In genomic region chr3:7879572-7879971, GRCh38 we compare ENCODE assay signal across 29 cellular contexts.
"Had no signal": no experiment of that assay in that cellular context is flagged by ENCODE, and none has a peak within 500 bp of the region (broad histone marks: within the 10 kb centered on the region; RNA-seq: fewer than 3 reads in every experiment).

No MANE protein-coding gene starts in this region.

- ATAC-seq: left colon; left lung; lower lobe of right lung; naive thymus-derived CD8-positive, alpha-beta T cell; pancreas; right cardiac atrium; sciatic nerve; stimulated activated naive B cell treated with anti-CD40 and anti-IgM and Interleukin-4, amounts not matched to agents 10 μg/mL and 1 μg/mL and 100 μg/mL, for 72 hours had no signal

- H3K27me3 Mint-ChIP-seq: naive thymus-derived CD8-positive, alpha-beta T cell; stimulated activated naive B cell treated with anti-CD40 and anti-IgM and Interleukin-4, amounts not matched to agents 10 μg/mL and 1 μg/mL and 100 μg/mL, for 72 hours; stimulated activated naive CD8-positive, alpha-beta T cell treated with anti-CD3 and anti-CD28 coated beads, Interleukin-15, Interleukin-2, amounts not matched to agents 100 ng/mL and 50 ng/mL, for 24 hours; type B pancreatic cell had no signal

- H3K4me3 Mint-ChIP-seq: immature natural killer cell; nephron; neural crest cell; stimulated activated naive B cell treated with anti-CD40 and anti-IgM and Interleukin-4, amounts not matched to agents 10 μg/mL and 1 μg/mL and 100 μg/mL, for 72 hours; stimulated activated naive CD8-positive, alpha-beta T cell treated with anti-CD3 and anti-CD28 coated beads, Interleukin-15, Interleukin-2, amounts not matched to agents 100 ng/mL and 50 ng/mL, for 24 hours; type B pancreatic cell had no signal

- H3K4me1 Mint-ChIP-seq: stimulated activated naive B cell treated with anti-CD40 and anti-IgM and Interleukin-4, amounts not matched to agents 10 μg/mL and 1 μg/mL and 100 μg/mL, for 72 hours had no signal

- H3K27ac ChIP-seq: left lung, lower lobe of right lung, pancreas, prostate gland, skin epidermis, tibial nerve, uterus had no signal

- H3K27ac Mint-ChIP-seq: nephron; stimulated activated naive B cell treated with anti-CD40 and anti-IgM and Interleukin-4, amounts not matched to agents 10 μg/mL and 1 μg/mL and 100 μg/mL, for 72 hours; stimulated activated naive CD8-positive, alpha-beta T cell treated with anti-CD3 and anti-CD28 coated beads, Interleukin-15, Interleukin-2, amounts not matched to agents 100 ng/mL and 50 ng/mL, for 24 hours; type B pancreatic cell had no signal

- H3K9me3 ChIP-seq: left lung, lower lobe of right lung, pancreas, prostate gland, uterus had no signal

- DNase-seq: hypothalamus; immature natural killer cell; kidney; left colon; left lung; lower lobe of right lung; mammary epithelial cell; mesenchymal stem cell; naive thymus-derived CD8-positive, alpha-beta T cell; nucleus accumbens; pancreas; posterior cingulate gyrus; retina; right cardiac atrium; stimulated activated CD4-positive, alpha-beta T cell treated with anti-CD3 and anti-CD28 coated beads, Interleukin-12 subunit alpha, Interleukin-12 subunit beta, amount 100 ng/mL, for 4 hours; stimulated activated CD4-positive, alpha-beta T cell treated with anti-CD3 and anti-CD28 coated beads, Interleukin-15, amount 100 ng/mL, for 24 hours; stimulated activated CD4-positive, alpha-beta T cell treated with anti-CD3 and anti-CD28 coated beads, Interleukin-2, amount 100 ng/mL, for 24 hours; stimulated activated CD4-positive, alpha-beta T cell treated with anti-CD3 and anti-CD28 coated beads, Interleukin-4, amount 100 ng/mL, for 1 hour; stimulated activated naive B cell treated with anti-CD40 and anti-IgM and Interleukin-4, amounts not matched to agents 10 μg/mL and 1 μg/mL and 100 μg/mL, for 72 hours; substantia nigra; uterus had no signal

- H3K4me3 ChIP-seq: left lung, lower lobe of right lung, pancreas, prostate gland, skin epidermis, tibial nerve, uterus had no signal

- H3K36me3 Mint-ChIP-seq: immature natural killer cell; stimulated activated naive B cell treated with anti-CD40 and anti-IgM and Interleukin-4, amounts not matched to agents 10 μg/mL and 1 μg/mL and 100 μg/mL, for 72 hours; type B pancreatic cell had no signal

- H3K27me3 ChIP-seq: left lung, pancreas, tibial nerve, uterus had no signal

- H3K36me3 ChIP-seq: left lung, lower lobe of right lung, pancreas, prostate gland, tibial nerve, uterus had no signal

- H3K4me1 ChIP-seq: pancreas, prostate gland had no signal
